ENCODE assay signal across 8 cellular contexts in genomic region chr3:72996473-72997333, GRCh38. TPM values are rescaled to one million over a fixed set of nuclear protein-coding genes. Genes with fewer than 3 reads are reported as not detected.
A peak's percentile ranks its signal among the peaks of the same experiment; 100 is the strongest.
DNase-seq lines count a peak whose midpoint lies in the region; ATAC-seq and TF ChIP-seq lines count a peak whose summit lies in the region.

TSS of gene PPP4R2 (plus strand) at chr3:72996811. CDS start at chr3:72997038, 227 bp downstream.

- no peaks in the 10 kb centered on the region for H3K27me3 ChIP-seq in right cardiac atrium (ENCODE audit: control insufficient read depth, insufficient read depth)
- no peaks in the 10 kb centered on the region for H3K27me3 ChIP-seq in aorta (ENCODE audit: control insufficient read depth in 1 of 2, insufficient read depth in 2 of 2, low read length in 1 of 2)

- intact Hi-C loops in T-helper 2 cell treated with Interferon-gamma antibody and Interleukin-4, amounts not matched to agents 100 ng/mL and 5 ng/mL, for 36 hours (cut with micrococcal nuclease) = loop anchor here (1.0 to 5.0 kb wide), 7 partner anchors 20 to 1274 kb away; partner anchors contain the start of genes RYBP and SHQ1
- intact Hi-C loops in right cardiac atrium (cut with DNase I) (loop anchor here in 3 of 4 donors (5.0 to 10.0 kb wide), 3 partner anchors 48 to 61 kb away; no protein-coding TSS in a partner anchor), aorta (cut with DNase I) (loop anchor here (2.0 to 10.0 kb wide), 4 partner anchors 58 to 149 kb away; partner anchors contain the start of genes GXYLT2 (in 1 of the 2) and SHQ1 (in 1 of the 2))

- in situ Hi-C loops in GM13977 (cut with MboI; ENCODE audit: low pct_unique_long_range_greater_than_20kb, low sequenced_read_pairs, unreplicated experiment) = no loop called here

- ATAC-seq in HG02759 (IDR thresholded peaks at IDR 0.05; ENCODE audit: unreplicated experiment) (peak; percentile 93), right cardiac atrium (peak; percentile 98 to 99), aorta (ENCODE audit: low FRiP score) (peak; percentile 98)

- under 1% methylated on average over 74 of the region's 75 CpGs for WGBS in right cardiac atrium
- 1 to 2% methylated on average over 46 to 75 of the region's 75 CpGs for WGBS in aorta, 2 donors

- H3K4me1 ChIP-seq in right cardiac atrium (ENCODE audit: control insufficient read depth, insufficient read depth, low read length) = peaks cover 6% of the 10 kb centered on the region
- peaks cover 0 to 2% of the 10 kb centered on the region in 2 donors for H3K4me1 ChIP-seq in aorta (ENCODE audit: control insufficient read depth in 1 of 2, insufficient read depth in 2 of 2, low read length in 2 of 2)

- no peaks in the 10 kb centered on the region for H3K9me3 ChIP-seq in right cardiac atrium (ENCODE audit: control insufficient read depth, low read length)
- H3K9me3 ChIP-seq in aorta (ENCODE audit: control insufficient read depth, low read length) = no peaks in the 10 kb centered on the region

- H3K27ac ChIP-seq in right cardiac atrium (ENCODE audit: low read length) = peak within 1 kb of the TSS; percentile 95
- H3K27ac ChIP-seq in aorta (ENCODE audit: low read depth in 1 of 2, low read length in 2 of 2) = peak within 1 kb of the TSS; percentile 53 to 89

- peaks cover 0 to 2% of the 10 kb centered on the region in 2 donors for H3K36me3 ChIP-seq in aorta (ENCODE audit: control insufficient read depth in 1 of 2, insufficient read depth in 2 of 2, low read length in 1 of 2)

- TF ChIP-seq CTCF in GM13977 (IDR thresholded peaks at IDR 0.05; ENCODE audit: extremely low read depth, insufficient read depth, missing control alignments) = peak; percentile 10

- H3K4me3 ChIP-seq in right cardiac atrium (ENCODE audit: low read length) (peak within 1 kb of the TSS; percentile 99), aorta (ENCODE audit: low read length in 2 of 2) (peak within 1 kb of the TSS; percentile 95 to 97)

- DNase-seq in GM13977 (ENCODE audit: low spot score) (peak; percentile 90), NCI-H128 (lab: John Stamatoyannopoulos, UW; ENCODE audit: unreplicated experiment) (peak; percentile 48), anterior cingulate cortex (lab: John Stamatoyannopoulos, UW) (peak; percentile 46 to 92 (median 81)), right cardiac atrium (peak; percentile 91 to 96 (median 96)), renal cortical epithelial cell (ENCODE audit: low read depth) (peak; percentile 48), aorta (peak; percentile 94 to 97)

RNA-seq across cellular contexts. Expression of gene PPP4R2, which starts in this region (rescaled TPM):
- total RNA-seq in T-helper 2 cell treated with Interferon-gamma antibody and Interleukin-4, amounts not matched to agents 100 ng/mL and 5 ng/mL, for 36 hours = 77.6 and 97.9 TPM in 2 replicates
- 10 to 100 TPM; 52.0 to 73.7 (median 71.8) TPM for total RNA-seq in right cardiac atrium
- 18.3 TPM for polyA plus RNA-seq in right cardiac atrium
- total RNA-seq in renal cortical epithelial cell = 99.5 and 116 TPM in 2 replicates
- 10 to 100 TPM; 65.4 to 70.7 TPM for total RNA-seq in aorta
- polyA plus RNA-seq in aorta = 10 to 100 TPM; 16.0 to 16.2 TPM

Comparison
In these comparisons a context has a peak if more than half of its experiments do, and no peak if none do; other contexts are left out.
1. Peak in every context shown above with its lines: DNase-seq, ATAC-seq, H3K4me3 ChIP-seq and H3K27ac ChIP-seq.